Comparison of ENCODE assay signal across 24 cellular contexts in the genomic region with DNA sequence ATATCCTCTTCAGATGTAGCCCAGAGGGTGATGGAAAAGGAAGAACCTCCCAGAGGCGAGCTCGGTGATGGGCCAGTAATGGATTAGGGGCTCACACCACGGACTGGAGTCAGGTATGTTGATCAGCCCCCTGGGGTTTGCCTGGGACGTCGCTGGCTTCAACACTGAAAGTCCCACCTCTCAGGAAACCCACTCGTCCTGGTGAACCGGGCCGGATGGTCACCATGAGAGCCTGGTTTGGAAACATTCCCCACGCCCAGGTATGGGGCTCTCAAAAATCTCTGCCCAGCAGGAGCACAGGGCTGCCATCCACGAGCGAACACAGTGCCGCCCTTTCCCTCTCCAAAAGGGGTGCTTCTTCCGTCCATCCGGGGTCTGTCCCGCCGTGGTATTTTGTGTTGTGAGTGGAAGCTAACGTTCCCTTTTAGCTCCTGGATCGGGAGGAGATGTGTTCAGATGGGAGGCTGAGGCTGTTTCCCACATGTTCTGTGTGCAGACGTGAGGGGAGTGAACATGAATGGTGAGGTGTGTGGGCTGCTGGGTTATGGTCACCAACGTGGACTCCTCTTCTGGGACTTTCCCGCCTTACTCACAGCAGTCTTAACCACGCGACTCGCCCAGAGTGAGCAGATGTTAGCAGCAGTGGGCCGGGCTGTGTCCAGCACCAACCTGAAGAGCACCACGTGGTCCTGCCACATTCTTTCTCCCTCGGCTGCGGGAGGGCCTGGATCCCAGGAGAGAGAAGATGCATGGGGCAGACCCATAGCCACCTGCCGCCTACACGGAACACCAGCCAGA.
DNase-seq lines count a peak whose midpoint lies in the region; ATAC-seq and TF ChIP-seq lines count a peak whose summit lies in the region.
"Had no signal": no experiment of that assay in that cellular context is flagged by ENCODE, and none has a peak within 500 bp of the region (broad histone marks: within the 10 kb centered on the region; RNA-seq: fewer than 3 reads in every experiment).

No MANE protein-coding gene starts in this region.

- ATAC-seq in activated naive CD8-positive, alpha-beta T cell treated with anti-CD3 and anti-CD28 coated beads, Interleukin-2, amount 10 ng/mL, durations not matched to agents 7 days and 5 days (ENCODE audit: low read depth), result no peak
- no peak for ATAC-seq in activated naive CD8-positive, alpha-beta T cell treated with anti-CD3 and anti-CD28 coated beads, Interleukin-2, amount 50 U/mL, for 24 hours
- ATAC-seq in activated B cell treated with CpG ODN at 0.5 μM for 24 hours (ENCODE audit: low read depth) (no peak), right lobe of liver (no peak)
- ATAC-seq: naive thymus-derived CD4-positive, alpha-beta T cell had no signal

- no peak for TF ChIP-seq EP300 in transverse colon (IDR thresholded peaks at IDR 0.05; ENCODE audit: low read depth)

- 79% methylated on average over 9 of the region's 30 CpGs for WGBS in right lobe of liver (ENCODE audit: insufficient coverage, low coverage, low lambda C conversion rate, missing lambda C conversion rate)
- WGBS in transverse colon (ENCODE audit: low coverage in 1 of 2), 2 donors, result 87% methylated on average over 3 to 30 of the region's 30 CpGs

- no peak overlapping the region for H3K27ac Mint-ChIP-seq in activated naive CD8-positive, alpha-beta T cell treated with anti-CD3 and anti-CD28 coated beads, Interleukin-2, amount 10 ng/mL, durations not matched to agents 7 days and 5 days
- no peak overlapping the region for H3K27ac Mint-ChIP-seq in activated naive CD8-positive, alpha-beta T cell treated with anti-CD3 and anti-CD28 coated beads, Interleukin-2, amount 50 U/mL, for 24 hours
- no peak overlapping the region for H3K27ac Mint-ChIP-seq in activated B cell treated with CpG ODN at 0.5 μM for 24 hours
- peak overlapping the region in 1 of 6 donors; percentile 7 for H3K27ac Mint-ChIP-seq in immature natural killer cell
- H3K27ac Mint-ChIP-seq: activated CD4-positive, alpha-beta T cell treated with anti-CD3 and anti-CD28 coated beads, Interleukin-2, amount 10 ng/mL, durations not matched to agents 24 days and 14 days; CD4-positive, alpha-beta T cell had no signal

- DNase-seq in activated naive CD8-positive, alpha-beta T cell treated with anti-CD3 and anti-CD28 coated beads, Interleukin-2, amount 10 ng/mL, durations not matched to agents 7 days and 5 days, result peak; percentile 12
- no peak for DNase-seq in activated naive CD8-positive, alpha-beta T cell treated with anti-CD3 and anti-CD28 coated beads, Interleukin-2, amount 50 U/mL, for 24 hours
- DNase-seq in activated B cell treated with CpG ODN at 0.5 μM for 24 hours, result peak; percentile 11
- peak in 2 of 3 donors; percentile 14 to 24 for DNase-seq in right lobe of liver
- peak; percentile 4 for DNase-seq in transverse colon
- DNase-seq in GM13976 (ENCODE audit: low spot score), result no peak
- no peak for DNase-seq in GOT3 (lab: John Stamatoyannopoulos, UW)
- no peak for DNase-seq in immature natural killer cell
- DNase-seq: ACHN; activated CD4-positive, alpha-beta T cell treated with anti-CD3 and anti-CD28 coated beads, Interleukin-2, amount 10 ng/mL, durations not matched to agents 24 days and 14 days; caudate nucleus; CD4-positive, alpha-beta T cell; effector CD4-positive, alpha-beta T cell; IMR-90; MV-4-11; NCI-H2029; NCI-H446; stimulated activated naive CD4-positive, alpha-beta T cell treated with Interleukin-2 at 50 U/mL for 16 hours; SW 1271; trophoblast cell had no signal

- no peaks in the 10 kb centered on the region for H3K36me3 ChIP-seq in right lobe of liver
- no peaks in the 10 kb centered on the region for H3K36me3 ChIP-seq in transverse colon
- H3K36me3 ChIP-seq: esophagus muscularis mucosa had no signal

- H3K4me1 ChIP-seq in right lobe of liver (peaks cover 0 to 25% (median 11%) of the 10 kb centered on the region in 4 donors), transverse colon (peaks cover 6 to 29% (median 28%) of the 10 kb centered on the region in 4 donors)

- no peak for TF ChIP-seq CTCF in activated B cell treated with CpG ODN at 0.5 μM for 24 hours (IDR thresholded peaks at IDR 0.05)
- no peak for TF ChIP-seq CTCF in right lobe of liver (IDR thresholded peaks at IDR 0.05)
- no peak for TF ChIP-seq CTCF in transverse colon (IDR thresholded peaks at IDR 0.05)
- no peak for TF ChIP-seq CTCF in GM13976 (IDR thresholded peaks at IDR 0.05; ENCODE audit: borderline replicate concordance, control extremely low read depth, extremely low read depth, insufficient read depth, missing control alignments)

- no peak overlapping the region for H3K4me3 Mint-ChIP-seq in activated naive CD8-positive, alpha-beta T cell treated with anti-CD3 and anti-CD28 coated beads, Interleukin-2, amount 10 ng/mL, durations not matched to agents 7 days and 5 days
- no peak overlapping the region for H3K4me3 Mint-ChIP-seq in activated naive CD8-positive, alpha-beta T cell treated with anti-CD3 and anti-CD28 coated beads, Interleukin-2, amount 50 U/mL, for 24 hours
- H3K4me3 Mint-ChIP-seq in activated B cell treated with CpG ODN at 0.5 μM for 24 hours, result no peak overlapping the region
- H3K4me3 Mint-ChIP-seq in immature natural killer cell, result no peak overlapping the region
- H3K4me3 Mint-ChIP-seq: activated CD4-positive, alpha-beta T cell treated with anti-CD3 and anti-CD28 coated beads, Interleukin-2, amount 10 ng/mL, durations not matched to agents 24 days and 14 days; CD4-positive, alpha-beta T cell; naive thymus-derived CD4-positive, alpha-beta T cell had no signal

- H3K27me3 Mint-ChIP-seq in activated naive CD8-positive, alpha-beta T cell treated with anti-CD3 and anti-CD28 coated beads, Interleukin-2, amount 10 ng/mL, durations not matched to agents 7 days and 5 days, result peaks cover 4% of the 10 kb centered on the region
- H3K27me3 Mint-ChIP-seq in activated naive CD8-positive, alpha-beta T cell treated with anti-CD3 and anti-CD28 coated beads, Interleukin-2, amount 50 U/mL, for 24 hours, result no peaks in the 10 kb centered on the region
- H3K27me3 Mint-ChIP-seq in activated B cell treated with CpG ODN at 0.5 μM for 24 hours (peaks cover 13% of the 10 kb centered on the region), immature natural killer cell (ENCODE audit: low read depth in 3 of 3) (peaks cover 0 to 8% (median 4%) of the 10 kb centered on the region in 3 donors)
- H3K27me3 Mint-ChIP-seq: activated CD4-positive, alpha-beta T cell treated with anti-CD3 and anti-CD28 coated beads, Interleukin-2, amount 10 ng/mL, durations not matched to agents 24 days and 14 days had no signal

- POLR2A ChIA-PET in activated naive CD8-positive, alpha-beta T cell treated with anti-CD3 and anti-CD28 coated beads, Interleukin-2, amount 10 ng/mL, durations not matched to agents 7 days and 5 days (lab: Charles Lee), result no interaction called here
- POLR2A ChIA-PET in activated B cell treated with CpG ODN at 0.5 μM for 24 hours (lab: Charles Lee), result no interaction called here

- H3K27me3 ChIP-seq in right lobe of liver, result no peaks in the 10 kb centered on the region
- no peaks in the 10 kb centered on the region for H3K27me3 ChIP-seq in transverse colon

- in situ Hi-C loops in transverse colon (cut with MboI; ENCODE audit: low pct_ligation_motif_present in 1 of 4, low pct_unique_long_range_greater_than_20kb in 1 of 4, low sequenced_read_pairs in 3 of 4) (no loop called here), GM13976 (cut with MboI; ENCODE audit: low sequenced_read_pairs, unreplicated experiment) (no loop called here)

- no peak for TF ChIP-seq POLR2A in right lobe of liver (IDR thresholded peaks at IDR 0.05)
- no peak for TF ChIP-seq POLR2A in transverse colon (IDR thresholded peaks at IDR 0.05)

- no peaks in the 10 kb centered on the region for H3K4me1 Mint-ChIP-seq in activated naive CD8-positive, alpha-beta T cell treated with anti-CD3 and anti-CD28 coated beads, Interleukin-2, amount 10 ng/mL, durations not matched to agents 7 days and 5 days
- H3K4me1 Mint-ChIP-seq in activated naive CD8-positive, alpha-beta T cell treated with anti-CD3 and anti-CD28 coated beads, Interleukin-2, amount 50 U/mL, for 24 hours, result no peaks in the 10 kb centered on the region
- H3K4me1 Mint-ChIP-seq in activated B cell treated with CpG ODN at 0.5 μM for 24 hours (no peaks in the 10 kb centered on the region), immature natural killer cell (no peaks in the 10 kb centered on the region)
- H3K4me1 Mint-ChIP-seq: activated CD4-positive, alpha-beta T cell treated with anti-CD3 and anti-CD28 coated beads, Interleukin-2, amount 10 ng/mL, durations not matched to agents 24 days and 14 days had no signal

- H3K27ac ChIP-seq in right lobe of liver, result no peak overlapping the region
- H3K27ac ChIP-seq in transverse colon, result no peak overlapping the region
- H3K27ac ChIP-seq: esophagus muscularis mucosa, RWPE1 had no signal

- no peaks in the 10 kb centered on the region for H3K9me3 Mint-ChIP-seq in activated naive CD8-positive, alpha-beta T cell treated with anti-CD3 and anti-CD28 coated beads, Interleukin-2, amount 10 ng/mL, durations not matched to agents 7 days and 5 days
- no peaks in the 10 kb centered on the region for H3K9me3 Mint-ChIP-seq in activated naive CD8-positive, alpha-beta T cell treated with anti-CD3 and anti-CD28 coated beads, Interleukin-2, amount 50 U/mL, for 24 hours
- H3K9me3 Mint-ChIP-seq in activated B cell treated with CpG ODN at 0.5 μM for 24 hours (no peaks in the 10 kb centered on the region), immature natural killer cell (no peaks in the 10 kb centered on the region)
- H3K9me3 Mint-ChIP-seq: activated CD4-positive, alpha-beta T cell treated with anti-CD3 and anti-CD28 coated beads, Interleukin-2, amount 10 ng/mL, durations not matched to agents 24 days and 14 days; CD4-positive, alpha-beta T cell; naive thymus-derived CD4-positive, alpha-beta T cell had no signal

- H3K9me3 ChIP-seq in right lobe of liver (no peaks in the 10 kb centered on the region), transverse colon (no peaks in the 10 kb centered on the region)
- H3K9me3 ChIP-seq: esophagus muscularis mucosa had no signal

- H3K4me3 ChIP-seq in right lobe of liver, result no peak overlapping the region
- no peak overlapping the region for H3K4me3 ChIP-seq in transverse colon
- H3K4me3 ChIP-seq: esophagus muscularis mucosa, lung had no signal

- intact Hi-C loops in activated B cell treated with CpG ODN at 0.5 μM for 24 hours (cut with micrococcal nuclease) (no loop called here), right lobe of liver (cut with DNase I) (no loop called here), transverse colon (cut with DNase I; ENCODE audit: low total_unique reads) (no loop called here)

- H3K36me3 Mint-ChIP-seq in activated naive CD8-positive, alpha-beta T cell treated with anti-CD3 and anti-CD28 coated beads, Interleukin-2, amount 10 ng/mL, durations not matched to agents 7 days and 5 days, result no peaks in the 10 kb centered on the region
- no peaks in the 10 kb centered on the region for H3K36me3 Mint-ChIP-seq in activated naive CD8-positive, alpha-beta T cell treated with anti-CD3 and anti-CD28 coated beads, Interleukin-2, amount 50 U/mL, for 24 hours (ENCODE audit: low read depth)
- H3K36me3 Mint-ChIP-seq in activated B cell treated with CpG ODN at 0.5 μM for 24 hours (ENCODE audit: low read depth), result no peaks in the 10 kb centered on the region
- H3K36me3 Mint-ChIP-seq in immature natural killer cell, result no peaks in the 10 kb centered on the region
- H3K36me3 Mint-ChIP-seq: naive thymus-derived CD4-positive, alpha-beta T cell had no signal

- CTCF ChIA-PET in activated B cell treated with CpG ODN at 0.5 μM for 24 hours (lab: Charles Lee), result no interaction called here

Comparison
In these comparisons a context has a peak if more than half of its experiments do, and no peak if none do; other contexts are left out.
1. DNase-seq: peak in activated naive CD8-positive, alpha-beta T cell treated with anti-CD3 and anti-CD28 coated beads, Interleukin-2, amount 10 ng/mL, durations not matched to agents 7 days and 5 days (single experiment), activated B cell treated with CpG ODN at 0.5 μM for 24 hours (single experiment), right lobe of liver (2 of 3) and transverse colon (single experiment); none in activated naive CD8-positive, alpha-beta T cell treated with anti-CD3 and anti-CD28 coated beads, Interleukin-2, amount 50 U/mL, for 24 hours (single experiment), GM13976 (single experiment), GOT3 (single experiment) and immature natural killer cell (0 of 3).